In the genomic region with DNA sequence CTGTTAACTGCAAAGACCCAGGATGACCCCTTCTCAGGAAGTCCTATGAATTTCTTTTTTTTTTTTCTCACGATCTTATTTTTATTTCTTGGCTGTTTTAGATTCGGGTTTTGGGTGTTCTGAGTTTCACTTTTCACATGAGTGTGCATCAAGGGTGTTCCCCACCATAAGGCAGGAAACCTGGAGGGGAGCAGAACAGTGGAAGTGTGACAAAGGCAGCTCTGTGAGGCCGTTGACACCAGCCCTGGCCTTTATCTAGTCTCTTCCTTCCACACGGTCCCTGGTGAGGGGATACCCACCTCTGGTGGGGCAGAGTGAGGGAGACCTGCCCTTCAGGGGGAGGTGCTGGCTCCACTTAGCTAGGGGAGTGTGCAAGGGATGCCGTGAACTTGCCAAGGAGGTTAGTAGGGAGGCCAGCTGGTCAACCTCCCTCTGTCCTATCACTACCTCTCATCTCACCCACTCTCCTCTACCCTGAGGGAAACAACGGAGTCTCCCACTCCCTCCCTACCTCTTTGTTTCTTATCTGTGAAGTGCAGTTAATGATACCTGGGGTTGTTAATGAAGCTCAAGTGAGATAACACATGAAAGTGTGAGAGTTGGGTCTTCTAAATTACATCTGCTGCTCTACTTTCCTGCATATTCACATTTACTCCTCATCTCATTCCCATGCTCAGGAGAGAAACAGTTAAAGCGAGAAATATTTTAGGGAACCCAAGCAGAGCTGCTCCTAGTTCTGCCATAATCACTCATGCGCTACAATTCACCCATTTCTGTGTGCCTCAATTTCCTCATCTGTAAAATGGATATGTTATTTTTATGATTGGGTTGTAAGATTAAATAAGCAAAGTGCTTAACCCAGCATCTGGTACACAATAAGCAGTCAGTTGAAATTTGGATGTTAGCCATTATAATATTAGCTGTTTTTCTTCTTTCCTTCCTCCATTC, we compare ENCODE assay signal across 10 cellular contexts. TPM values are rescaled to one million over a fixed set of nuclear protein-coding genes. Genes with fewer than 3 reads are reported as not detected.
A peak's percentile ranks its signal among the peaks of the same experiment; 100 is the strongest.
DNase-seq lines count a peak whose midpoint lies in the region; ATAC-seq, FAIRE-seq and TF ChIP-seq lines count a peak whose summit lies in the region.
"Had no signal": no experiment of that assay in that cellular context is flagged by ENCODE, and none has a peak within 500 bp of the region (broad histone marks: within the 10 kb centered on the region; RNA-seq: fewer than 3 reads in every experiment).

No MANE protein-coding gene starts in this region.

- no peaks in the 10 kb centered on the region for H3K9me3 ChIP-seq in kidney (ENCODE audit: control insufficient read depth in 1 of 2, low read length in 2 of 2)

- H3K4me3 Mint-ChIP-seq in activated CD4-positive, alpha-beta T cell treated with anti-CD3 and anti-CD28 coated beads, Interleukin-2, amount 10 ng/mL, durations not matched to agents 24 days and 14 days = peak overlapping the region; percentile 58
- H3K4me3 Mint-ChIP-seq in activated CD8-positive, alpha-beta T cell treated with anti-CD3 and anti-CD28 coated beads, Interleukin-2, amount 10 ng/mL, durations not matched to agents 7 days and 5 days = peak overlapping the region; percentile 84

- CTCF ChIA-PET in activated CD8-positive, alpha-beta T cell treated with anti-CD3 and anti-CD28 coated beads, Interleukin-2, amount 10 ng/mL, durations not matched to agents 7 days and 5 days (lab: Charles Lee) = interaction anchor here (0.8 to 7.0 kb wide), 6 partner anchors 9 to 425 kb away, joined by 3 to 43 read pairs (median 3); no protein-coding TSS in a partner anchor

- H3K27ac Mint-ChIP-seq in activated CD4-positive, alpha-beta T cell treated with anti-CD3 and anti-CD28 coated beads, Interleukin-2, amount 10 ng/mL, durations not matched to agents 24 days and 14 days = peak overlapping the region; percentile 51
- H3K27ac Mint-ChIP-seq in activated CD8-positive, alpha-beta T cell treated with anti-CD3 and anti-CD28 coated beads, Interleukin-2, amount 10 ng/mL, durations not matched to agents 7 days and 5 days = peak overlapping the region; percentile 97

- intact Hi-C loops in activated CD4-positive, alpha-beta T cell treated with anti-CD3 and anti-CD28 coated beads, Interleukin-2, amount 10 ng/mL, durations not matched to agents 24 days and 14 days (cut with micrococcal nuclease) = loop anchor here (10.0 kb wide), 1 partner anchor 579 kb away; no protein-coding TSS in a partner anchor
- intact Hi-C loops in kidney (cut with DNase I) = no loop called here

- H3K4me1 Mint-ChIP-seq in activated CD4-positive, alpha-beta T cell treated with anti-CD3 and anti-CD28 coated beads, Interleukin-2, amount 10 ng/mL, durations not matched to agents 24 days and 14 days = peaks cover 45% of the 10 kb centered on the region
- H3K4me1 Mint-ChIP-seq in activated CD8-positive, alpha-beta T cell treated with anti-CD3 and anti-CD28 coated beads, Interleukin-2, amount 10 ng/mL, durations not matched to agents 7 days and 5 days (ENCODE audit: low read depth) = peaks cover 47% of the 10 kb centered on the region

- FAIRE-seq in kidney (lab: Jason Lieb, UNC) = no peak

- H3K9ac ChIP-seq in kidney (ENCODE audit: low read length in 2 of 2) = no peak overlapping the region

- ATAC-seq in HG03039 (IDR thresholded peaks at IDR 0.05; ENCODE audit: unreplicated experiment) (peak; percentile 40), HG02798 (IDR thresholded peaks at IDR 0.05; ENCODE audit: poor library complexity, unreplicated experiment) (no peak)
- ATAC-seq in activated CD8-positive, alpha-beta T cell treated with anti-CD3 and anti-CD28 coated beads, Interleukin-2, amount 10 ng/mL, durations not matched to agents 7 days and 5 days = peak; percentile 24

- H3K4me3 ChIP-seq in kidney (ENCODE audit: low read length in 2 of 2) = no peak overlapping the region

- H3K9me3 Mint-ChIP-seq in activated CD4-positive, alpha-beta T cell treated with anti-CD3 and anti-CD28 coated beads, Interleukin-2, amount 10 ng/mL, durations not matched to agents 24 days and 14 days = no peaks in the 10 kb centered on the region
- no peaks in the 10 kb centered on the region for H3K9me3 Mint-ChIP-seq in activated CD8-positive, alpha-beta T cell treated with anti-CD3 and anti-CD28 coated beads, Interleukin-2, amount 10 ng/mL, durations not matched to agents 7 days and 5 days (ENCODE audit: insufficient read depth)

- peak; percentile 84 for DNase-seq in activated CD4-positive, alpha-beta T cell treated with anti-CD3 and anti-CD28 coated beads, Interleukin-2, amount 10 ng/mL, durations not matched to agents 24 days and 14 days
- no peak for DNase-seq in activated CD4-positive, alpha-beta T cell treated with anti-CD3 and anti-CD28 coated beads, Interleukin-2, amount 50 U/mL, for 4 hours
- peak; percentile 59 for DNase-seq in activated CD8-positive, alpha-beta T cell treated with anti-CD3 and anti-CD28 coated beads, Interleukin-2, amount 10 ng/mL, durations not matched to agents 7 days and 5 days
- peak; percentile 48 for DNase-seq in stimulated activated CD8-positive, alpha-beta memory T cell treated with anti-CD3 and anti-CD28 coated beads, Interleukin-4, amount 100 ng/mL, for 48 hours
- DNase-seq in kidney (no peak), Kasumi-1 (lab: John Stamatoyannopoulos, UW) (no peak)
- DNase-seq: SW 1271 had no signal

- H3K27me3 Mint-ChIP-seq in activated CD4-positive, alpha-beta T cell treated with anti-CD3 and anti-CD28 coated beads, Interleukin-2, amount 10 ng/mL, durations not matched to agents 24 days and 14 days = peaks cover 11% of the 10 kb centered on the region
- peaks cover 2% of the 10 kb centered on the region for H3K27me3 Mint-ChIP-seq in activated CD8-positive, alpha-beta T cell treated with anti-CD3 and anti-CD28 coated beads, Interleukin-2, amount 10 ng/mL, durations not matched to agents 7 days and 5 days (ENCODE audit: low read depth)

- no peak overlapping the region for H3K27ac ChIP-seq in kidney (ENCODE audit: low read depth in 2 of 2, low read length in 2 of 2)

- no peaks in the 10 kb centered on the region for H3K36me3 Mint-ChIP-seq in activated CD4-positive, alpha-beta T cell treated with anti-CD3 and anti-CD28 coated beads, Interleukin-2, amount 10 ng/mL, durations not matched to agents 24 days and 14 days (ENCODE audit: low read depth)
- H3K36me3 Mint-ChIP-seq in activated CD8-positive, alpha-beta T cell treated with anti-CD3 and anti-CD28 coated beads, Interleukin-2, amount 10 ng/mL, durations not matched to agents 7 days and 5 days (ENCODE audit: low read depth) = peaks cover 4% of the 10 kb centered on the region

- no peak for TF ChIP-seq CTCF in kidney (IDR thresholded peaks at IDR 0.05; ENCODE audit: borderline replicate concordance, extremely low read depth, insufficient read depth)

- H3K36me3 ChIP-seq in kidney (ENCODE audit: control insufficient read depth in 1 of 2, insufficient read depth in 2 of 2, low read length in 2 of 2) = no peaks in the 10 kb centered on the region

- H3K4me1 ChIP-seq in kidney (ENCODE audit: control insufficient read depth in 1 of 2, insufficient read depth in 1 of 2, low read depth in 1 of 2, low read length in 2 of 2) = peaks cover 0 to 3% of the 10 kb centered on the region in 2 donors

- POLR2A ChIA-PET in activated CD8-positive, alpha-beta T cell treated with anti-CD3 and anti-CD28 coated beads, Interleukin-2, amount 10 ng/mL, durations not matched to agents 7 days and 5 days (lab: Charles Lee) = interaction anchor here (0.8 to 1.4 kb wide), 3 partner anchors 11 to 27 kb away, joined by 3 to 5 read pairs (median 5); no protein-coding TSS in a partner anchor

RNA-seq across cellular contexts. Expression of gene GALNT6, which starts 4.4 kb away (rescaled TPM):
- total RNA-seq in activated CD4-positive, alpha-beta T cell treated with anti-CD3 and anti-CD28 coated beads, Interleukin-2, amount 10 ng/mL, durations not matched to agents 24 days and 14 days = 10.7 and 12.8 TPM in 2 replicates
- 10 to 100 TPM; 40.4 to 43.1 TPM for total RNA-seq in activated CD8-positive, alpha-beta T cell treated with anti-CD3 and anti-CD28 coated beads, Interleukin-2, amount 10 ng/mL, durations not matched to agents 7 days and 5 days
- total RNA-seq in kidney = 16.8 TPM
- polyA plus RNA-seq in kidney (ENCODE audit: insufficient read depth, low read depth, low replicate concordance) = 2.1 TPM

RNA-seq across cellular contexts. Expression of gene SLC4A8, which starts 29.1 kb away (rescaled TPM):
- 1.4 and 2.3 TPM in 2 replicates for total RNA-seq in activated CD4-positive, alpha-beta T cell treated with anti-CD3 and anti-CD28 coated beads, Interleukin-2, amount 10 ng/mL, durations not matched to agents 24 days and 14 days
- total RNA-seq in activated CD8-positive, alpha-beta T cell treated with anti-CD3 and anti-CD28 coated beads, Interleukin-2, amount 10 ng/mL, durations not matched to agents 7 days and 5 days = 10 to 100 TPM; 11.4 to 12.6 TPM
- total RNA-seq in kidney = 2.4 TPM
- 3.4 TPM for polyA plus RNA-seq in kidney (ENCODE audit: insufficient read depth, low read depth, low replicate concordance)

RNA-seq across cellular contexts. Expression of gene CELA1, which starts 49.1 kb away (rescaled TPM):
- not detected in 2 replicates for total RNA-seq in activated CD4-positive, alpha-beta T cell treated with anti-CD3 and anti-CD28 coated beads, Interleukin-2, amount 10 ng/mL, durations not matched to agents 24 days and 14 days
- total RNA-seq in activated CD8-positive, alpha-beta T cell treated with anti-CD3 and anti-CD28 coated beads, Interleukin-2, amount 10 ng/mL, durations not matched to agents 7 days and 5 days = not detected
- total RNA-seq in kidney = not detected
- not detected for polyA plus RNA-seq in kidney (ENCODE audit: insufficient read depth, low read depth, low replicate concordance)
- total RNA-seq: myocyte had no signal

Comparison
In these comparisons a context has a peak if more than half of its experiments do, and no peak if none do; other contexts are left out.
1. DNase-seq: peak in activated CD4-positive, alpha-beta T cell treated with anti-CD3 and anti-CD28 coated beads, Interleukin-2, amount 10 ng/mL, durations not matched to agents 24 days and 14 days (single experiment), activated CD8-positive, alpha-beta T cell treated with anti-CD3 and anti-CD28 coated beads, Interleukin-2, amount 10 ng/mL, durations not matched to agents 7 days and 5 days (single experiment) and stimulated activated CD8-positive, alpha-beta memory T cell treated with anti-CD3 and anti-CD28 coated beads, Interleukin-4, amount 100 ng/mL, for 48 hours (single experiment); none in activated CD4-positive, alpha-beta T cell treated with anti-CD3 and anti-CD28 coated beads, Interleukin-2, amount 50 U/mL, for 4 hours (0 of 2), kidney (single experiment) and Kasumi-1 (0 of 2).